ENCODE assay signal across 14 cellular contexts in the genomic region with DNA sequence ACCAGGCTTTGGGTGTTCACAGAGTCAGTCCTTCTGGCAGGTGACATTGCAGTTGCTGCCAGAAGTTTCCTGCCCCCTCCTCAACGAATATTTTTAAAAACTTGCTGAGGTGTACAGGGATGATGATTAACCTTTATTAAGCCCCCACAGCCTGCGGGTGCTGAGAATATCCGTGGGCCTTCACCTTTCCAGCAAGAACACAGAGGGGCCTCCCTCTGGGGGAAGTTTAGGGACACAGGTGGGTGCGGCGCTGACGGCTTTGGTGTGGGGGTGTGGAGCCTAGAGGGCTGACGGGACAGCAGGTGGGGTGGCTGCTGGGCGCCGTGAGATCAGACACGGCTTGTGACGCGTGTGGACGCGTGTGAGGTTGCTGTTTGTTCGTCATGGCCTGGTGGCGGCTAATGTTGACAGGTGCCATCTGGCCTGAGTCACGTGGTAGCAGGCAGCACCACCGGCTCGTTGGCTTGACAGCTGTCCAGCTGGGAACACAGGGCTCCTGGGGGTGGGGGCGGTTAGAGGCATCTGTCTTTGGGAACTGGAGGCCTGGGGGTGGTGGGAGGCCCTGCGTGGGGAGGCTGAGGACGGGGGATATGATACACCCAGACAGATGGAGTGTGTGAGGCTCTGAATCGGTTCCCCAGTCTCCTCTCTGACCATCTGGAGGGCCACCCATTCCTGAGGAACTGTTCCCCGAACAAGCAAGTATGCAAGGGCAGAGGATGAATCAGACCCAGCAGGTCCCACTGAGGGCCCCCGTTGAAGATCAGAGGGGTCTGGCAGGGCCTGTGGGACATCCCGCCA. TPM values are rescaled to one million over a fixed set of nuclear protein-coding genes. Genes with fewer than 3 reads are reported as not detected.
DNase-seq lines count a peak whose midpoint lies in the region; ATAC-seq and TF ChIP-seq lines count a peak whose summit lies in the region.
"Had no signal": no experiment of that assay in that cellular context is flagged by ENCODE, and none has a peak within 500 bp of the region (broad histone marks: within the 10 kb centered on the region; RNA-seq: fewer than 3 reads in every experiment).

No MANE protein-coding gene starts in this region.

- H3K9me3 ChIP-seq in uterus: no peaks in the 10 kb centered on the region

- peak overlapping the region; percentile 36 for H3K4me3 Mint-ChIP-seq in glutamatergic neuron (ENCODE audit: unreplicated experiment)
- H3K4me3 Mint-ChIP-seq: dendritic cell treated with granulocyte-macrophage colony-stimulating factor and Interleukin-4, amounts not matched to agents 40 ng/mL and 50 ng/mL, for 4 days; T-cell had no signal

- H3K36me3 Mint-ChIP-seq in glutamatergic neuron (ENCODE audit: unreplicated experiment): no peaks in the 10 kb centered on the region
- H3K36me3 Mint-ChIP-seq: T-cell had no signal

- no peaks in the 10 kb centered on the region for H3K4me1 ChIP-seq in uterus

- DNase-seq in Right ventricle myocardium superior (no peak), cardiac septum (ENCODE audit: low spot score) (no peak), NCI-H69 (lab: John Stamatoyannopoulos, UW) (peak; percentile 97), glutamatergic neuron (peak; percentile 81), uterus (no peak)
- DNase-seq in effector CD8-positive, alpha-beta T cell (lab: John Stamatoyannopoulos, UW): no peak
- no peak for DNase-seq in activated T-cell treated with anti-CD3 and anti-CD28 coated beads, Interleukin-2, amount 50 U/mL, for 48 hours
- DNase-seq: stimulated activated naive CD4-positive, alpha-beta T cell; T-cell had no signal

- no peak overlapping the region for H3K27ac Mint-ChIP-seq in glutamatergic neuron (ENCODE audit: unreplicated experiment)
- H3K27ac Mint-ChIP-seq: dendritic cell treated with granulocyte-macrophage colony-stimulating factor and Interleukin-4, amounts not matched to agents 40 ng/mL and 50 ng/mL, for 4 days; T-cell had no signal

- H3K36me3 ChIP-seq in uterus: no peaks in the 10 kb centered on the region

- H3K4me3 ChIP-seq in uterus: no peak overlapping the region

- TF ChIP-seq CTCF in glutamatergic neuron (IDR thresholded peaks at IDR 0.05; ENCODE audit: partially characterized antibody, unreplicated experiment) (no peak), uterus (IDR thresholded peaks at IDR 0.05) (no peak)

- peak; percentile 15 for ATAC-seq in Right ventricle myocardium superior (ENCODE audit: poor library complexity)
- ATAC-seq: activated CD4-positive, CD25-positive, alpha-beta regulatory T cell treated with anti-CD3 and anti-CD28 coated beads, Interleukin-2, amount 50 U/mL, for 24 hours; T-cell had no signal

- intact Hi-C loops in Right ventricle myocardium superior (cut with DNase I): no loop called here
- intact Hi-C loops in cardiac septum (cut with DNase I): no loop called here
- intact Hi-C loops in uterus (cut with DNase I; ENCODE audit: low total_unique reads): no loop called here

- H3K27ac ChIP-seq in temporal lobe (ENCODE audit: low read depth, low read length): peak overlapping the region; percentile 8
- no peak overlapping the region for H3K27ac ChIP-seq in uterus

- H3K27me3 ChIP-seq in uterus: no peaks in the 10 kb centered on the region

- peaks cover 8% of the 10 kb centered on the region for H3K27me3 Mint-ChIP-seq in glutamatergic neuron (ENCODE audit: unreplicated experiment)

- TF ChIP-seq POLR2A in uterus (IDR thresholded peaks at IDR 0.05): no peak

- H3K9me3 Mint-ChIP-seq in glutamatergic neuron (ENCODE audit: unreplicated experiment): peaks cover 19% of the 10 kb centered on the region
- H3K9me3 Mint-ChIP-seq: dendritic cell treated with granulocyte-macrophage colony-stimulating factor and Interleukin-4, amounts not matched to agents 40 ng/mL and 50 ng/mL, for 4 days; T-cell had no signal

- peaks cover 19% of the 10 kb centered on the region for H3K4me1 Mint-ChIP-seq in glutamatergic neuron (ENCODE audit: low read depth, unreplicated experiment)
- H3K4me1 Mint-ChIP-seq: T-cell had no signal

RNA-seq across cellular contexts. Expression of a gene that starts 12.5 kb away (rescaled TPM):
- total RNA-seq in Right ventricle myocardium superior (0.46 TPM), cardiac septum (0.65 TPM), glutamatergic neuron (ENCODE audit: unreplicated experiment) (8.2 TPM), temporal lobe (2.5 TPM), uterus (10 to 100 TPM in 1 of 4 donors, 1 to 10 TPM in 2, under 1 TPM in 1; 0.59 to 39.7 (median 3.1) TPM)
- total RNA-seq: H4, OCI-LY7 had no signal

Comparison
In these comparisons a context has a peak if more than half of its experiments do, and no peak if none do; other contexts are left out.
1. DNase-seq: peak in NCI-H69 (single experiment) and glutamatergic neuron (single experiment); none in Right ventricle myocardium superior (single experiment), cardiac septum (single experiment), uterus (0 of 2), effector CD8-positive, alpha-beta T cell (single experiment) and activated T-cell treated with anti-CD3 and anti-CD28 coated beads, Interleukin-2, amount 50 U/mL, for 48 hours (0 of 2).